Comparison of ENCODE assay signal across 1 cellular context in genomic region chr19:57747472-57747807, GRCh38.
TF ChIP-seq lines count a peak whose summit lies in the region.

No MANE protein-coding gene starts in this region.

TF ChIP-seq in IMR-90, 13 proteins besides CTCF, POLR2A, EP300 and RAD21 (continued from another document):
- TF ChIP-seq BHLHE40 (IDR thresholded peaks at IDR 0.05; ENCODE audit: low read depth, low read length) (no peak), MXI1 (IDR thresholded peaks at IDR 0.05; ENCODE audit: borderline replicate concordance, low read depth, low read length) (no peak), NFE2L2 (IDR thresholded peaks at IDR 0.05; ENCODE audit: low read depth, low read length) (no peak), RFX5 (IDR thresholded peaks at IDR 0.05; ENCODE audit: low read depth, low read length) (no peak), MAFK (IDR thresholded peaks at IDR 0.05; ENCODE audit: low read depth, low read length) (no peak)
